ENCODE assay signal across 22 cellular contexts in genomic region chr10:110373857-110374654, GRCh38.
DNase-seq lines count a peak whose midpoint lies in the region; ATAC-seq, FAIRE-seq and TF ChIP-seq lines count a peak whose summit lies in the region.
"Had no signal": no experiment of that assay in that cellular context is flagged by ENCODE, and none has a peak within 500 bp of the region (broad histone marks: within the 10 kb centered on the region; RNA-seq: fewer than 3 reads in every experiment).

No MANE protein-coding gene starts in this region.

- H3K27me3 ChIP-seq in keratinocyte (ENCODE audit: control insufficient read depth, extremely low read depth, insufficient read depth, low read length) (no peaks in the 10 kb centered on the region), gastrocnemius medialis (no peaks in the 10 kb centered on the region), right atrium auricular region (no peaks in the 10 kb centered on the region)

- no peak overlapping the region for H3K4me3 Mint-ChIP-seq in activated CD4-positive, alpha-beta T cell treated with anti-CD3 and anti-CD28 coated beads, Interleukin-2, amount 10 ng/mL, durations not matched to agents 24 days and 14 days
- no peak overlapping the region for H3K4me3 Mint-ChIP-seq in T-helper 17 cell
- peak overlapping the region; percentile 56 to 67 for H3K4me3 Mint-ChIP-seq in stimulated activated naive B cell treated with anti-CD40 and anti-IgM and Interleukin-4, amounts not matched to agents 10 μg/mL and 1 μg/mL and 100 μg/mL, for 72 hours
- H3K4me3 Mint-ChIP-seq: CD8-positive, alpha-beta memory T cell; HFFc6 had no signal

- no peaks in the 10 kb centered on the region for H3K9me1 ChIP-seq in keratinocyte (ENCODE audit: control insufficient read depth, extremely low read depth, insufficient read depth, low read length)

- dilution Hi-C loops in keratinocyte (cut with MboI; ENCODE audit: extremely low pct_ligation_motif_present, low sequenced_read_pairs), result no loop called here

- H2AFZ ChIP-seq in keratinocyte (ENCODE audit: control insufficient read depth, low read length), result no peak overlapping the region

- in situ Hi-C loops in gastrocnemius medialis (cut with MboI; ENCODE audit: low sequenced_read_pairs in 4 of 4), result no loop called here

- no peak for FAIRE-seq in keratinocyte (lab: Jason Lieb, UNC)
- FAIRE-seq: GM12891 had no signal

- no peaks in the 10 kb centered on the region for H3K9me3 Mint-ChIP-seq in activated CD4-positive, alpha-beta T cell treated with anti-CD3 and anti-CD28 coated beads, Interleukin-2, amount 10 ng/mL, durations not matched to agents 24 days and 14 days
- H3K9me3 Mint-ChIP-seq in stimulated activated naive B cell treated with anti-CD40 and anti-IgM and Interleukin-4, amounts not matched to agents 10 μg/mL and 1 μg/mL and 100 μg/mL, for 72 hours, result no peaks in the 10 kb centered on the region
- H3K9me3 Mint-ChIP-seq: CD8-positive, alpha-beta memory T cell; HFFc6 had no signal

- H3K27ac Mint-ChIP-seq in activated CD4-positive, alpha-beta T cell treated with anti-CD3 and anti-CD28 coated beads, Interleukin-2, amount 10 ng/mL, durations not matched to agents 24 days and 14 days, result peak overlapping the region; percentile 18
- peak overlapping the region; percentile 19 for H3K27ac Mint-ChIP-seq in T-helper 17 cell
- peak overlapping the region; percentile 79 for H3K27ac Mint-ChIP-seq in stimulated activated naive B cell treated with anti-CD40 and anti-IgM and Interleukin-4, amounts not matched to agents 10 μg/mL and 1 μg/mL and 100 μg/mL, for 72 hours
- H3K27ac Mint-ChIP-seq: CD8-positive, alpha-beta memory T cell; HFFc6 had no signal

- H3K79me2 ChIP-seq in keratinocyte (ENCODE audit: control insufficient read depth, insufficient read depth, low read length), result no peaks in the 10 kb centered on the region

- H3K4me1 ChIP-seq in keratinocyte (ENCODE audit: control insufficient read depth, extremely low read depth, insufficient read depth, low read length) (peaks cover 29% of the 10 kb centered on the region), gastrocnemius medialis (no peaks in the 10 kb centered on the region), right atrium auricular region (peaks cover 0 to 9% of the 10 kb centered on the region in 2 donors)

- no peaks in the 10 kb centered on the region for H3K9me3 ChIP-seq in T-helper 17 cell (ENCODE audit: control insufficient read depth, low read length, poor library complexity, severe bottlenecking)
- no peaks in the 10 kb centered on the region for H3K9me3 ChIP-seq in keratinocyte (ENCODE audit: control insufficient read depth, low read depth, low read length)
- H3K9me3 ChIP-seq in gastrocnemius medialis, result no peaks in the 10 kb centered on the region
- H3K9me3 ChIP-seq in right atrium auricular region, result no peaks in the 10 kb centered on the region

- H3K36me3 ChIP-seq in keratinocyte (ENCODE audit: control insufficient read depth in 2 of 2, extremely low read depth in 1 of 2, insufficient read depth in 2 of 2, low read length in 2 of 2) (no peaks in the 10 kb centered on the region), gastrocnemius medialis (no peaks in the 10 kb centered on the region), right atrium auricular region (no peaks in the 10 kb centered on the region)

- no peak for TF ChIP-seq CTCF in keratinocyte (optimal IDR thresholded peaks at IDR 0.05 in 1 of 3, IDR thresholded peaks at IDR 0.05 in 1 of 3, conservative IDR thresholded peaks at IDR 0.05 in 1 of 3; ENCODE audit: extremely low read depth in 1 of 3, insufficient read depth in 2 of 3, low read length in 3 of 3)
- TF ChIP-seq CTCF in gastrocnemius medialis (IDR thresholded peaks at IDR 0.05 in 4 of 5, conservative IDR thresholded peaks at IDR 0.05 in 1 of 5), result no peak
- TF ChIP-seq CTCF in right atrium auricular region (IDR thresholded peaks at IDR 0.05), result no peak

- intact Hi-C loops in activated CD4-positive, alpha-beta T cell treated with anti-CD3 and anti-CD28 coated beads, Interleukin-2, amount 10 ng/mL, durations not matched to agents 24 days and 14 days (cut with micrococcal nuclease), result no loop called here
- intact Hi-C loops in gastrocnemius medialis (cut with DNase I; ENCODE audit: low total_unique reads), result no loop called here

- H3K27me3 Mint-ChIP-seq in activated CD4-positive, alpha-beta T cell treated with anti-CD3 and anti-CD28 coated beads, Interleukin-2, amount 10 ng/mL, durations not matched to agents 24 days and 14 days, result no peaks in the 10 kb centered on the region
- peaks cover 27% of the 10 kb centered on the region for H3K27me3 Mint-ChIP-seq in T-helper 17 cell
- peaks cover 0 to 9% of the 10 kb centered on the region in 2 donors for H3K27me3 Mint-ChIP-seq in stimulated activated naive B cell treated with anti-CD40 and anti-IgM and Interleukin-4, amounts not matched to agents 10 μg/mL and 1 μg/mL and 100 μg/mL, for 72 hours

- no peak overlapping the region for H3K4me2 ChIP-seq in keratinocyte (ENCODE audit: control insufficient read depth, extremely low read depth, insufficient read depth, low read depth, low read length)

- H3K4me3 ChIP-seq in keratinocyte (ENCODE audit: control insufficient read depth in 2 of 3, extremely low read depth in 1 of 3, insufficient read depth in 2 of 3, low read depth in 1 of 3, low read length in 3 of 3), result no peak overlapping the region
- H3K4me3 ChIP-seq in gastrocnemius medialis, result no peak overlapping the region
- H3K4me3 ChIP-seq in right atrium auricular region, result no peak overlapping the region

- H3K4me1 Mint-ChIP-seq in activated CD4-positive, alpha-beta T cell treated with anti-CD3 and anti-CD28 coated beads, Interleukin-2, amount 10 ng/mL, durations not matched to agents 24 days and 14 days, result peaks cover 32% of the 10 kb centered on the region
- H3K4me1 Mint-ChIP-seq in T-helper 17 cell, result peaks cover 9% of the 10 kb centered on the region
- peaks cover 40 to 76% of the 10 kb centered on the region in 2 donors for H3K4me1 Mint-ChIP-seq in stimulated activated naive B cell treated with anti-CD40 and anti-IgM and Interleukin-4, amounts not matched to agents 10 μg/mL and 1 μg/mL and 100 μg/mL, for 72 hours

- no peaks in the 10 kb centered on the region for H4K20me1 ChIP-seq in keratinocyte (ENCODE audit: control insufficient read depth, extremely low read depth, insufficient read depth, low read length)

- ATAC-seq in T-helper 17 cell (no peak), gastrocnemius medialis (no peak)
- peak; percentile 77 to 81 for ATAC-seq in stimulated activated naive B cell treated with anti-CD40 and anti-IgM and Interleukin-4, amounts not matched to agents 10 μg/mL and 1 μg/mL and 100 μg/mL, for 72 hours (replicated peaks)

- no peak overlapping the region for H3K9ac ChIP-seq in keratinocyte (ENCODE audit: control insufficient read depth, extremely low read depth, insufficient read depth, low read length)

- DNase-seq in activated CD4-positive, alpha-beta T cell treated with anti-CD3 and anti-CD28 coated beads, Interleukin-2, amount 10 ng/mL, durations not matched to agents 24 days and 14 days, result no peak
- DNase-seq in activated CD4-positive, alpha-beta T cell treated with anti-CD3 and anti-CD28 coated beads, Interleukin-2, amount 50 U/mL, for 48 hours, result no peak
- DNase-seq in T-helper 17 cell (no peak), keratinocyte (ENCODE audit: low read depth, low spot score) (no peak), gastrocnemius medialis (no peak), right atrium auricular region (ENCODE audit: low spot score) (no peak)
- no peak for DNase-seq in stimulated activated naive B cell treated with anti-CD40 and anti-IgM and Interleukin-4, amounts not matched to agents 10 μg/mL and 1 μg/mL and 100 μg/mL, for 72 hours
- DNase-seq: 8988T; Calu3; CD8-positive, alpha-beta memory T cell; DMS153; H7; HFFc6; Kasumi-1; NCI-H1417; NCI-H187; NCI-H446; NCI-H526 treated with DMSO at 0.1 percent for 48 hours; OCI-M1; SHP77 had no signal

- H3K27ac ChIP-seq in keratinocyte (ENCODE audit: control insufficient read depth, insufficient read depth, low read length) (peak overlapping the region; percentile 92), gastrocnemius medialis (no peak overlapping the region), right atrium auricular region (no peak overlapping the region)
- H3K27ac ChIP-seq: C4-2B had no signal

- no peak for TF ChIP-seq POLR2A in gastrocnemius medialis (IDR thresholded peaks at IDR 0.05)

- H3K36me3 Mint-ChIP-seq in activated CD4-positive, alpha-beta T cell treated with anti-CD3 and anti-CD28 coated beads, Interleukin-2, amount 10 ng/mL, durations not matched to agents 24 days and 14 days (ENCODE audit: low read depth), result no peaks in the 10 kb centered on the region
- peaks cover 4% of the 10 kb centered on the region for H3K36me3 Mint-ChIP-seq in T-helper 17 cell (ENCODE audit: low read depth)
- H3K36me3 Mint-ChIP-seq in stimulated activated naive B cell treated with anti-CD40 and anti-IgM and Interleukin-4, amounts not matched to agents 10 μg/mL and 1 μg/mL and 100 μg/mL, for 72 hours, result no peaks in the 10 kb centered on the region
- H3K36me3 Mint-ChIP-seq: CD8-positive, alpha-beta memory T cell had no signal

Comparison
In these comparisons a context has a peak if more than half of its experiments do, and no peak if none do; other contexts are left out.
1. H3K27ac Mint-ChIP-seq: peak in every context shown above with its lines; median percentile 79 in stimulated activated naive B cell treated with anti-CD40 and anti-IgM and Interleukin-4, amounts not matched to agents 10 μg/mL and 1 μg/mL and 100 μg/mL, for 72 hours; 19 in T-helper 17 cell; 18 in activated CD4-positive, alpha-beta T cell treated with anti-CD3 and anti-CD28 coated beads, Interleukin-2, amount 10 ng/mL, durations not matched to agents 24 days and 14 days.
2. H3K4me3 Mint-ChIP-seq: peak in stimulated activated naive B cell treated with anti-CD40 and anti-IgM and Interleukin-4, amounts not matched to agents 10 μg/mL and 1 μg/mL and 100 μg/mL, for 72 hours (2 of 2); none in activated CD4-positive, alpha-beta T cell treated with anti-CD3 and anti-CD28 coated beads, Interleukin-2, amount 10 ng/mL, durations not matched to agents 24 days and 14 days (single experiment) and T-helper 17 cell (single experiment).
3. ATAC-seq: peak in stimulated activated naive B cell treated with anti-CD40 and anti-IgM and Interleukin-4, amounts not matched to agents 10 μg/mL and 1 μg/mL and 100 μg/mL, for 72 hours (2 of 2); none in T-helper 17 cell (single experiment) and gastrocnemius medialis (0 of 2).